22 cellular contexts compared by ENCODE assay signal in genomic region chr13:48429036-48429435, GRCh38. TPM values are rescaled to one million over a fixed set of nuclear protein-coding genes. Genes with fewer than 3 reads are reported as not detected.
DNase-seq lines count a peak whose midpoint lies in the region; ATAC-seq, FAIRE-seq and TF ChIP-seq lines count a peak whose summit lies in the region.
"Had no signal": no experiment of that assay in that cellular context is flagged by ENCODE, and none has a peak within 500 bp of the region (broad histone marks: within the 10 kb centered on the region; RNA-seq: fewer than 3 reads in every experiment).

No MANE protein-coding gene starts in this region.

- H3K27ac ChIP-seq in HepG2 (ENCODE audit: extremely low read length, insufficient read depth, low read length) (no peak overlapping the region), right lobe of liver (no peak overlapping the region)
- H3K27ac ChIP-seq: GM23248, PC-9 had no signal

- no peak for TF ChIP-seq RAD21 in HepG2 (CRISPR knock-in tag; IDR thresholded peaks at IDR 0.05)

- in situ Hi-C loops in HepG2 (cut with HindIII; ENCODE audit: extremely low pct_ligation_motif_present, low pct_unique_long_range_greater_than_20kb): no loop called here

- H3K79me2 ChIP-seq in HepG2 (ENCODE audit: insufficient read depth, low read length): no peaks in the 10 kb centered on the region

- no peak overlapping the region for H3K27ac Mint-ChIP-seq in activated CD4-positive, alpha-beta T cell treated with anti-CD3 and anti-CD28 coated beads for 36 hours
- H3K27ac Mint-ChIP-seq in mesothelial cell of epicardium: peak overlapping the region; percentile 40
- H3K27ac Mint-ChIP-seq: H9, HFFc6 had no signal

- intact Hi-C loops in activated CD4-positive, alpha-beta T cell treated with anti-CD3 and anti-CD28 coated beads for 36 hours (cut with DNase I, micrococcal nuclease): no loop called here
- intact Hi-C loops in HepG2 (cut with micrococcal nuclease; ENCODE audit: unreplicated experiment) (no loop called here), right lobe of liver (cut with DNase I) (no loop called here), left cardiac atrium (cut with DNase I) (no loop called here)

- no peak overlapping the region for H3K4me2 ChIP-seq in HepG2 (ENCODE audit: low read depth, low read length)
- H3K4me2 ChIP-seq: PC-9 had no signal

- no peak overlapping the region for H2AFZ ChIP-seq in HepG2 (ENCODE audit: low read length)
- H2AFZ ChIP-seq: GM23248, PC-9 had no signal

- no peaks in the 10 kb centered on the region for H3K9me3 ChIP-seq in HepG2 (ENCODE audit: low read length)
- no peaks in the 10 kb centered on the region for H3K9me3 ChIP-seq in right lobe of liver

- H3K4me3 Mint-ChIP-seq in activated CD4-positive, alpha-beta T cell treated with anti-CD3 and anti-CD28 coated beads for 36 hours: no peak overlapping the region
- H3K4me3 Mint-ChIP-seq in mesothelial cell of epicardium: no peak overlapping the region
- H3K4me3 Mint-ChIP-seq: H9, HFFc6 had no signal

- H3K4me3 ChIP-seq in HepG2 (replicated peaks in 1 of 3; ENCODE audit: insufficient read depth in 1 of 3, low read depth in 2 of 3, low read length in 3 of 3) (no peak overlapping the region), right lobe of liver (no peak overlapping the region)
- H3K4me3 ChIP-seq: GM23248, PC-9 had no signal

- POLR2A ChIA-PET in activated CD4-positive, alpha-beta T cell treated with anti-CD3 and anti-CD28 coated beads for 36 hours (lab: Charles Lee): no interaction called here
- POLR2A ChIA-PET in HepG2 (lab: Yijun Ruan, JAX) (no interaction called here), GM10248 (lab: Yijun Ruan, JAX) (no interaction called here)

- CTCF ChIA-PET in activated CD4-positive, alpha-beta T cell treated with anti-CD3 and anti-CD28 coated beads for 36 hours (lab: Charles Lee): interaction anchor here (0.9 to 1.4 kb wide), 3 partner anchors 17 to 104 kb away, joined by 3 to 5 read pairs (median 4); partner anchors contain the start of gene RCBTB2
- CTCF ChIA-PET in HepG2 (lab: Yijun Ruan, JAX; ENCODE audit: low intra/inter-chr PET ratio, low total read pairs) (no interaction called here), GM10248 (lab: Yijun Ruan, JAX) (no interaction called here)

- FAIRE-seq in HepG2 (lab: Jason Lieb, UNC): no peak

- no peak overlapping the region for H3K9ac ChIP-seq in HepG2 (ENCODE audit: insufficient read depth, low read depth, low read length)
- H3K9ac ChIP-seq: GM23248 had no signal

- H3K27me3 Mint-ChIP-seq in activated CD4-positive, alpha-beta T cell treated with anti-CD3 and anti-CD28 coated beads for 36 hours: no peaks in the 10 kb centered on the region
- H3K27me3 Mint-ChIP-seq in mesothelial cell of epicardium (ENCODE audit: low read depth): no peaks in the 10 kb centered on the region

- TF ChIP-seq CTCF in HepG2 (CRISPR knock-in tag; IDR thresholded peaks at IDR 0.05) (no peak), right lobe of liver (IDR thresholded peaks at IDR 0.05) (no peak), mesothelial cell of epicardium (IDR thresholded peaks at IDR 0.05; ENCODE audit: unreplicated experiment) (no peak), GM10248 (IDR thresholded peaks at IDR 0.05; ENCODE audit: control extremely low read depth, extremely low read depth, low read depth, missing control alignments) (no peak)

- 97% methylated on average over 3 of the region's 3 CpGs for WGBS in HepG2 (ENCODE audit: low lambda C conversion rate)
- 100% methylated on average over 3 of the region's 3 CpGs for WGBS in right lobe of liver (ENCODE audit: insufficient coverage, low coverage, low lambda C conversion rate, missing lambda C conversion rate)

- H3K9me3 Mint-ChIP-seq in activated CD4-positive, alpha-beta T cell treated with anti-CD3 and anti-CD28 coated beads for 36 hours (ENCODE audit: low read depth): peaks cover 7% of the 10 kb centered on the region
- H3K9me3 Mint-ChIP-seq in mesothelial cell of epicardium: peaks cover 4% of the 10 kb centered on the region
- H3K9me3 Mint-ChIP-seq: H9 had no signal

- H4K20me1 ChIP-seq in HepG2 (ENCODE audit: insufficient read depth, low read length): no peaks in the 10 kb centered on the region

- ATAC-seq in activated CD4-positive, alpha-beta T cell treated with anti-CD3 and anti-CD28 coated beads for 36 hours: peak; percentile 33
- ATAC-seq in HepG2 (no peak), right lobe of liver (no peak), left cardiac atrium (no peak)

- no peaks in the 10 kb centered on the region for H3K36me3 ChIP-seq in HepG2 (replicated peaks in 1 of 2; ENCODE audit: control insufficient read depth in 1 of 2, insufficient read depth in 2 of 2, low read length in 2 of 2)
- no peaks in the 10 kb centered on the region for H3K36me3 ChIP-seq in right lobe of liver

- peaks cover 41% of the 10 kb centered on the region for H3K4me1 ChIP-seq in HepG2 (ENCODE audit: insufficient read depth, low read length)
- H3K4me1 ChIP-seq in right lobe of liver: no peaks in the 10 kb centered on the region

- peaks cover 29% of the 10 kb centered on the region for H3K4me1 Mint-ChIP-seq in activated CD4-positive, alpha-beta T cell treated with anti-CD3 and anti-CD28 coated beads for 36 hours
- peaks cover 34% of the 10 kb centered on the region for H3K4me1 Mint-ChIP-seq in mesothelial cell of epicardium
- H3K4me1 Mint-ChIP-seq: H9 had no signal

- H3K27me3 ChIP-seq in HepG2 (ENCODE audit: control insufficient read depth in 1 of 2, insufficient read depth in 2 of 2, low read length in 2 of 2) (no peaks in the 10 kb centered on the region), right lobe of liver (no peaks in the 10 kb centered on the region)

- no TSS peak for BruUV-seq in HepG2 (replicated peaks; lab: Mats Ljungman, UMichigan)

- peaks cover 10% of the 10 kb centered on the region for H3K36me3 Mint-ChIP-seq in activated CD4-positive, alpha-beta T cell treated with anti-CD3 and anti-CD28 coated beads for 36 hours (ENCODE audit: low read depth)
- H3K36me3 Mint-ChIP-seq in mesothelial cell of epicardium: peaks cover 5% of the 10 kb centered on the region

- DNase-seq in activated CD4-positive, alpha-beta T cell treated with anti-CD3 and anti-CD28 coated beads for 36 hours: no peak
- no peak for DNase-seq in activated CD4-positive, alpha-beta T cell treated with anti-CD3 and anti-CD28 coated beads for 1 hour
- DNase-seq in HepG2 (ENCODE audit: low spot score): no peak
- no peak for DNase-seq in right lobe of liver
- no peak for DNase-seq in mesothelial cell of epicardium (ENCODE audit: low spot score in 2 of 2, unreplicated experiment in 2 of 2)
- DNase-seq in GM10248 (ENCODE audit: extremely low spot score): no peak
- DNase-seq in left cardiac atrium: no peak
- DNase-seq: 8988T, C1 segment of cervical spinal cord, DMS53, GDM1, GM23248, H9, HFFc6, MM.1S, NCI-H1048, NCI-H1436, NCI-H187 treated with DMSO at 0.1 percent for 48 hours, NCI-H2107, NCI-H510A, PC-9, SHP77 had no signal

- TF ChIP-seq EP300 in HepG2 (IDR thresholded peaks at IDR 0.05; ENCODE audit: low read depth in 2 of 2, low read length in 2 of 2) (no peak), HepG2 (CRISPR knock-in tag; IDR thresholded peaks at IDR 0.05; ENCODE audit: borderline replicate concordance) (no peak)

- no peak for TF ChIP-seq POLR2A in HepG2 (IDR thresholded peaks at IDR 0.05; ENCODE audit: insufficient read depth in 1 of 2, low read depth in 2 of 2, low read length in 2 of 2)
- no peak for TF ChIP-seq POLR2A in right lobe of liver (IDR thresholded peaks at IDR 0.05)

TF ChIP-seq in HepG2, 621 proteins besides CTCF, POLR2A, EP300 and RAD21 (continues in another document):
- no peak for TF ChIP-seq HNF1B (CRISPR knock-in tag; IDR thresholded peaks at IDR 0.05)
- TF ChIP-seq MAFF (IDR thresholded peaks at IDR 0.05; ENCODE audit: low read depth, low read length): 0 out of 2 replicates have a peak, but pooled peaks have one; percentile 3
- no peak for TF ChIP-seq IRF2 (CRISPR knock-in tag; IDR thresholded peaks at IDR 0.05)

RNA-seq across cellular contexts. Expression of gene LPAR6, which starts 16.1 kb away (rescaled TPM):
- 1 to 10 TPM; 6.8 to 7.9 TPM for total RNA-seq in activated CD4-positive, alpha-beta T cell treated with anti-CD3 and anti-CD28 coated beads for 36 hours
- total RNA-seq in HepG2 (2016; rRNA removed; fragmentation: Illumina TruSeq; extraction: Trizol) (17.9 and 24.4 TPM in 2 replicates), right lobe of liver (10 to 100 TPM in 2 of 6 experiments, 1 to 10 TPM in 4; 3.7 to 14.5 (median 5.9) TPM), mesothelial cell of epicardium (19.4 to 21.7 TPM (median 21.1 TPM) in 3 replicates), left cardiac atrium (10 to 100 TPM; 13.5 to 15.0 TPM)
- total RNA-seq in HepG2 (2016; cell fraction: cytosol; rRNA removed; fragmentation: Illumina TruSeq; extraction: Trizol; ENCODE audit: low read depth): 3.0 and 4.7 TPM in 2 replicates
- 17.0 and 23.7 TPM in 2 replicates for total RNA-seq in HepG2 (2016; cell fraction: insoluble cytoplasmic fraction; rRNA removed; fragmentation: Illumina TruSeq; extraction: Trizol)
- total RNA-seq in HepG2 (2016; cell fraction: membrane; rRNA removed; fragmentation: Illumina TruSeq; extraction: Trizol): 8.8 and 9.4 TPM in 2 replicates
- total RNA-seq in HepG2 (2016; cell fraction: nucleus; rRNA removed; fragmentation: Illumina TruSeq; extraction: Trizol): 35.4 and 40.8 TPM in 2 replicates
- 83.4 and 149 TPM in 2 replicates for polyA plus RNA-seq in HepG2 (2011; rRNA removed)
- 36.7 and 54.7 TPM in 2 replicates for polyA plus RNA-seq in HepG2 (2011; cell fraction: cytosol; rRNA removed)
- 52.3 and 53.1 TPM in 2 replicates for polyA plus RNA-seq in HepG2 (2011; cell fraction: nucleus; rRNA removed)
- polyA plus RNA-seq in HepG2 (2012): 53.2 and 56.3 TPM in 2 replicates
- polyA plus RNA-seq in HepG2 (2016; cell fraction: cytosol; fragmentation: Illumina TruSeq; extraction: Trizol; ENCODE audit: low read depth): 2.8 and 3.7 TPM in 2 replicates
- 12.8 and 14.2 TPM in 2 replicates for polyA plus RNA-seq in HepG2 (2016; cell fraction: insoluble cytoplasmic fraction; fragmentation: Illumina TruSeq; extraction: Trizol; ENCODE audit: low read depth)
- polyA plus RNA-seq in HepG2 (2016; cell fraction: membrane; fragmentation: Illumina TruSeq; extraction: Trizol; ENCODE audit: low read depth): 6.7 and 6.8 TPM in 2 replicates
- polyA plus RNA-seq in HepG2 (2016; cell fraction: nucleus; fragmentation: Illumina TruSeq; extraction: Trizol; ENCODE audit: insufficient read depth, low read depth): 48.2 and 55.7 TPM in 2 replicates
- polyA minus RNA-seq in HepG2 (2011; rRNA and poly(A)+ RNA removed; ENCODE audit: low replicate concordance): 24.2 TPM in 1 of 2 replicates, not detected in the other
- 28.9 and 35.4 TPM in 2 replicates for polyA minus RNA-seq in HepG2 (2011; cell fraction: cytosol; rRNA and poly(A)+ RNA removed)
- 42.9 and 52.5 TPM in 2 replicates for polyA minus RNA-seq in HepG2 (2011; cell fraction: nucleus; rRNA and poly(A)+ RNA removed)
